35 cellular contexts compared by ENCODE assay signal in the genomic region with DNA sequence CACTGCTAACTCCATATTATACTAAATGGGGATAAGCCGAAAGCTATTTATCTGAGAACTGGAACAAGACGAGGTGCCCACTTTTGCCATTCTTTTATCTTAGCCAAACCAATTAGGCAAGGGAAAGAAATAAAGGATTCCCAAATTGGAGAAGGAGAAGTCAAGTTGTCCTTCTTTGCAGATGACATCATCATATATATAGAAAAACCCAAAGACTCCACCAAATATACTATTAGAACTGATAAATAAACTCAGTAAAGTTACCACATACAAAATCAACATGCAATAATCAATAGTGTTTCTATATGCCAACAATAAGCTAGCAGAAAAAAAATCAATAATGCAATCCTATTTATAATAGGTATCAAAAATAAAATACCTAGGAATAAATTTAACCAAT.
"Had no signal": no experiment of that assay in that cellular context is flagged by ENCODE, and none has a peak within 500 bp of the region (broad histone marks: within the 10 kb centered on the region; RNA-seq: fewer than 3 reads in every experiment).

No MANE protein-coding gene starts in this region.

- H3K4me2 ChIP-seq: KMS-11 had no signal

- DNase-seq: Karpas-422, Kasumi-1, MG63, MM.1S, MV-4-11, NCI-H1048, NCI-H1092, NCI-H1092 treated with DMSO at 0.1 percent for 48 hours, NCI-H1105, NCI-H1105 treated with DMSO at 0.1 percent for 48 hours, NCI-H1417, NCI-H1417 treated with DMSO at 0.1 percent for 48 hours, NCI-H1436, NCI-H1436 treated with DMSO at 0.1 percent for 48 hours, NCI-H146, NCI-H1694, NCI-H1694 treated with DMSO at 0.1 percent for 48 hours, NCI-H187, NCI-H187 treated with DMSO at 0.1 percent for 48 hours, NCI-H1930, NCI-H2029, NCI-H2029 treated with DMSO at 0.1 percent for 48 hours, NCI-H2081, NCI-H2081 treated with DMSO at 0.1 percent for 48 hours, NCI-H2107, NCI-H2171, NCI-H2171 treated with DMSO at 0.1 percent for 48 hours, NCI-H2227 treated with DMSO at 0.1 percent for 48 hours, NCI-H226, NCI-H345, NCI-H446, NCI-H446 treated with DMSO at 0.1 percent for 48 hours, NCI-H510A, NCI-H510A treated with DMSO at 0.1 percent for 48 hours had no signal

- H3K4me3 ChIP-seq: MG63 had no signal

- H3K27me3 ChIP-seq: MG63 had no signal

- H3K36me3 ChIP-seq: MG63 had no signal

- H3K27ac ChIP-seq: KMS-11 had no signal

- H3K9me3 ChIP-seq: MG63 had no signal

- H3K9ac ChIP-seq: KMS-11 had no signal
